ENCODE assay signal across 1 cellular context in genomic region chr2:223944704-223945531, GRCh38.
TF ChIP-seq lines count a peak whose summit lies in the region.

WDFY1 (minus strand) TSS chr2:223945335; CDS start chr2:223945284, 51 bp downstream.

TF ChIP-seq in HepG2, 621 proteins besides CTCF, POLR2A, EP300 and RAD21 (continued from another document and continues in another):
- TF ChIP-seq GLMP (CRISPR knock-in tag; IDR thresholded peaks at IDR 0.05; ENCODE audit: borderline replicate concordance) (no peak), ZIK1 (CRISPR knock-in tag; IDR thresholded peaks at IDR 0.05; ENCODE audit: borderline replicate concordance, low read depth) (no peak; the same call in 1 of the 2 replicates), THRA (CRISPR knock-in tag; IDR thresholded peaks at IDR 0.05; ENCODE audit: borderline replicate concordance) (peak; percentile 92), HMGXB3 (CRISPR knock-in tag; IDR thresholded peaks at IDR 0.05; ENCODE audit: borderline replicate concordance) (peak; percentile 69; the same call in 1 of the 2 replicates), MYNN (CRISPR knock-in tag; IDR thresholded peaks at IDR 0.05; ENCODE audit: low read depth) (peak; percentile 91; the same call in 1 of the 2 replicates), MZF1 (CRISPR knock-in tag; IDR thresholded peaks at IDR 0.05; ENCODE audit: borderline replicate concordance) (no peak), PRMT3 (CRISPR knock-in tag; IDR thresholded peaks at IDR 0.05; ENCODE audit: borderline replicate concordance, low read depth) (peak; percentile 98; the same call in 1 of the 2 replicates), KAT8 (CRISPR knock-in tag; IDR thresholded peaks at IDR 0.05) (peak; percentile 94), ZNF546 (CRISPR knock-in tag; conservative IDR thresholded peaks at IDR 0.05) (no peak; the same call in 1 of the 2 replicates), TSC22D2 (CRISPR knock-in tag; IDR thresholded peaks at IDR 0.05; ENCODE audit: borderline replicate concordance) (peak; percentile 97), POLR2AphosphoS5 (IDR thresholded peaks at IDR 0.05; ENCODE audit: low read depth, low read length) (peak; percentile 88), ZBTB3 (CRISPR knock-in tag; IDR thresholded peaks at IDR 0.05; ENCODE audit: borderline replicate concordance, low read depth) (no peak; the same call in 1 of the 2 replicates), MEF2D (CRISPR knock-in tag; IDR thresholded peaks at IDR 0.05) (no peak; the same call in 1 of the 2 replicates), CEBPG (CRISPR knock-in tag; IDR thresholded peaks at IDR 0.05) (peak; percentile 59; the same call in 1 of the 2 replicates), ADNP (CRISPR knock-in tag; IDR thresholded peaks at IDR 0.05) (peak; percentile 65; the same call in 1 of the 2 replicates), HINFP (CRISPR knock-in tag; IDR thresholded peaks at IDR 0.05; ENCODE audit: low read depth) (0 out of 2 replicates have a peak, but pooled peaks have one; percentile 62), ZNF224 (CRISPR knock-in tag; IDR thresholded peaks at IDR 0.05) (peak; percentile 81; the same call in 1 of the 2 replicates), ZNF232 (CRISPR knock-in tag; IDR thresholded peaks at IDR 0.05; ENCODE audit: borderline replicate concordance) (peak; percentile 24; the same call in 1 of the 2 replicates), ZNF761 (CRISPR knock-in tag; conservative IDR thresholded peaks at IDR 0.05) (peak; percentile 79; the same call in 1 of the 2 replicates), JDP2 (CRISPR knock-in tag; IDR thresholded peaks at IDR 0.05; ENCODE audit: borderline replicate concordance) (peak; percentile 84; the same call in 1 of the 2 replicates), MIER3 (CRISPR knock-in tag; IDR thresholded peaks at IDR 0.05; ENCODE audit: borderline replicate concordance) (peak; percentile 88; the same call in 1 of the 2 replicates), IKZF1 (IDR thresholded peaks at IDR 0.05) (no peak), MAF1 (CRISPR knock-in tag; IDR thresholded peaks at IDR 0.05; ENCODE audit: borderline replicate concordance) (peak; percentile 92), ZNF101 (CRISPR knock-in tag; IDR thresholded peaks at IDR 0.05; ENCODE audit: borderline replicate concordance, low read depth) (no peak), ISL2 (CRISPR knock-in tag; IDR thresholded peaks at IDR 0.05) (peak; percentile 89), HOXA3 (CRISPR knock-in tag; IDR thresholded peaks at IDR 0.05) (peak; percentile 97), AFF4 (CRISPR knock-in tag; IDR thresholded peaks at IDR 0.05) (0 out of 2 replicates have a peak, but pooled peaks have one; percentile 75), SALL2 (CRISPR knock-in tag; IDR thresholded peaks at IDR 0.05) (peak; percentile 94), ATF7-NPFF (CRISPR knock-in tag; IDR thresholded peaks at IDR 0.05; ENCODE audit: low read depth) (peak; percentile 92), HOXA7 (CRISPR knock-in tag; IDR thresholded peaks at IDR 0.05) (0 out of 2 replicates have a peak, but pooled peaks have one; percentile 71), ETV5 (CRISPR knock-in tag; IDR thresholded peaks at IDR 0.05; ENCODE audit: borderline replicate concordance) (peak; percentile 67), ZNF674 (CRISPR knock-in tag; IDR thresholded peaks at IDR 0.05; ENCODE audit: low read depth) (peak; percentile 81; the same call in 1 of the 2 replicates), TCF7 (IDR thresholded peaks at IDR 0.05; ENCODE audit: low read depth) (no peak)
- TF ChIP-seq, protein P1, sequence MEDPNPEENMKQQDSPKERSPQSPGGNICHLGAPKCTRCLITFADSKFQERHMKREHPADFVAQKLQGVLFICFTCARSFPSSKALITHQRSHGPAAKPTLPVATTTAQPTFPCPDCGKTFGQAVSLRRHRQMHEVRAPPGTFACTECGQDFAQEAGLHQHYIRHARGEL (CRISPR knock-in tag; IDR thresholded peaks at IDR 0.05) = peak; percentile 37; the same call in 1 of the 2 replicates
- TF ChIP-seq, protein P2, sequence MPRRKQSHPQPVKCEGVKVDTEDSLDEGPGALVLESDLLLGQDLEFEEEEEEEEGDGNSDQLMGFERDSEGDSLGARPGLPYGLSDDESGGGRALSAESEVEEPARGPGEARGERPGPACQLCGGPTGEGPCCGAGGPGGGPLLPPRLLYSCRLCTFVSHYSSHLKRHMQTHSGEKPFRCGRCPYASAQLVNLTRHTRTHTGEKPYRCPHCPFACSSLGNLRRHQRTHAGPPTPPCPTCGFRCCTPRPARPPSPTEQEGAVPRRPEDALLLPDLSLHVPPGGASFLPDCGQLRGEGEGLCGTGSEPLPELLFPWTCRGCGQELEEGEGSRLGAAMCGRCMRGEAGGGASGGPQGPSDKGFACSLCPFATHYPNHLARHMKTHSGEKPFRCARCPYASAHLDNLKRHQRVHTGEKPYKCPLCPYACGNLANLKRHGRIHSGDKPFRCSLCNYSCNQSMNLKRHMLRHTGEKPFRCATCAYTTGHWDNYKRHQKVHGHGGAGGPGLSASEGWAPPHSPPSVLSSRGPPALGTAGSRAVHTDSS (CRISPR knock-in tag; conservative IDR thresholded peaks at IDR 0.05) = no peak
- TF ChIP-seq, protein P3, sequence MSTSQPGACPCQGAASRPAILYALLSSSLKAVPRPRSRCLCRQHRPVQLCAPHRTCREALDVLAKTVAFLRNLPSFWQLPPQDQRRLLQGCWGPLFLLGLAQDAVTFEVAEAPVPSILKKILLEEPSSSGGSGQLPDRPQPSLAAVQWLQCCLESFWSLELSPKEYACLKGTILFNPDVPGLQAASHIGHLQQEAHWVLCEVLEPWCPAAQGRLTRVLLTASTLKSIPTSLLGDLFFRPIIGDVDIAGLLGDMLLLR (CRISPR knock-in tag; IDR thresholded peaks at IDR 0.05) = peak; percentile 92
- TF ChIP-seq, protein P4, sequence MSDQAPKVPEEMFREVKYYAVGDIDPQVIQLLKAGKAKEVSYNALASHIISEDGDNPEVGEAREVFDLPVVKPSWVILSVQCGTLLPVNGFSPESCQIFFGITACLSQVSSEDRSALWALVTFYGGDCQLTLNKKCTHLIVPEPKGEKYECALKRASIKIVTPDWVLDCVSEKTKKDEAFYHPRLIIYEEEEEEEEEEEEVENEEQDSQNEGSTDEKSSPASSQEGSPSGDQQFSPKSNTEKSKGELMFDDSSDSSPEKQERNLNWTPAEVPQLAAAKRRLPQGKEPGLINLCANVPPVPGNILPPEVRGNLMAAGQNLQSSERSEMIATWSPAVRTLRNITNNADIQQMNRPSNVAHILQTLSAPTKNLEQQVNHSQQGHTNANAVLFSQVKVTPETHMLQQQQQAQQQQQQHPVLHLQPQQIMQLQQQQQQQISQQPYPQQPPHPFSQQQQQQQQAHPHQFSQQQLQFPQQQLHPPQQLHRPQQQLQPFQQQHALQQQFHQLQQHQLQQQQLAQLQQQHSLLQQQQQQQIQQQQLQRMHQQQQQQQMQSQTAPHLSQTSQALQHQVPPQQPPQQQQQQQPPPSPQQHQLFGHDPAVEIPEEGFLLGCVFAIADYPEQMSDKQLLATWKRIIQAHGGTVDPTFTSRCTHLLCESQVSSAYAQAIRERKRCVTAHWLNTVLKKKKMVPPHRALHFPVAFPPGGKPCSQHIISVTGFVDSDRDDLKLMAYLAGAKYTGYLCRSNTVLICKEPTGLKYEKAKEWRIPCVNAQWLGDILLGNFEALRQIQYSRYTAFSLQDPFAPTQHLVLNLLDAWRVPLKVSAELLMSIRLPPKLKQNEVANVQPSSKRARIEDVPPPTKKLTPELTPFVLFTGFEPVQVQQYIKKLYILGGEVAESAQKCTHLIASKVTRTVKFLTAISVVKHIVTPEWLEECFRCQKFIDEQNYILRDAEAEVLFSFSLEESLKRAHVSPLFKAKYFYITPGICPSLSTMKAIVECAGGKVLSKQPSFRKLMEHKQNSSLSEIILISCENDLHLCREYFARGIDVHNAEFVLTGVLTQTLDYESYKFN (CRISPR knock-in tag; conservative IDR thresholded peaks at IDR 0.05) = peak; percentile 83
- TF ChIP-seq, protein P5, sequence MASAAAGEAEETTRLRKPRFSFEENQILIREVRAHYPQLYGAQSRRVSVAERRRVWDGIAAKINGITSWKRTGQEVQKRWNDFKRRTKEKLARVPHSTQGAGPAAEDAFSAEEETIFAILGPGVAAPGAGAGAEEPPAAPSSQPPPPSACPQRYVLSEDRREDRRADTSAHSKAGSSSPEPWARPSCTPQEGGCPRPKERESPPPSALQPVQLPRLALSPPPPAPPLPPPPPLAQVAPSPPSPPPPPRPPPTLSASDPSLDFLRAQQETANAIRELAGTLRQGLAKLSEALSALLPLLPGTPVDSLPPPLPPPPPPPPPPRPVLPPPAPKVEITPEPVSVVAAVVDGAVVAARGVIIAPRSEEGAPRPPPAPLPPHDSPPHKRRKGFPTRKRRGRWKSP (CRISPR knock-in tag; IDR thresholded peaks at IDR 0.05) = peak; percentile 98
